ENCODE assay signal across 15 cellular contexts in the genomic region with DNA sequence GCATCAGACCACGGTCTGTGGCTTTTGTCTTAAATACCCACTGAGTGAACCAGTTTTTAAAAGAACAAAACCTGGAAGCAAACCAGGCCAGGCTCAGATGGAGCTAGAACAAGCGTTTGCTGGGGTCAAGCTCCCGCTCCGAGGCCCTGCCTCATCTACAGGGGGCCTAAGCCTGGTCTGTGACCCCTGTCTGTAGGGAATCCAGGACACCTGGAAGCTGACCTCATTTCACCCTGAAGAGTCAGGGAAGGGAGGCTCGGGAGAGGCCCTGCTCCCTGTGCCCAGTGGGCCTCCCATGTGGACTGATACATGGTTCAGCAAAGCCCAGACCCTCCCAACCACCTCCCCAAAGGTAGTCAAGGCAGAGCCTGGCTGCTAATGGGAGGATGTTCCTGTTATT.
"Had no signal": no experiment of that assay in that cellular context is flagged by ENCODE, and none has a peak within 500 bp of the region (broad histone marks: within the 10 kb centered on the region; RNA-seq: fewer than 3 reads in every experiment).

No MANE protein-coding gene starts in this region.

- H3K27ac ChIP-seq: foreskin keratinocyte had no signal

- ATAC-seq: foreskin keratinocyte, left colon, left ventricle myocardium superior had no signal

- H3K4me1 ChIP-seq: foreskin keratinocyte had no signal

- DNase-seq: erythroblast; foreskin keratinocyte; kidney; left colon; left ventricle myocardium superior; mesenchymal stem cell; naive B cell; occipital lobe; small intestine; stimulated activated CD4-positive, alpha-beta T cell treated with anti-CD3 and anti-CD28 coated beads, Interleukin-12 subunit alpha, Interleukin-12 subunit beta, amount 100 ng/mL, for 4 hours; stimulated activated naive CD4-positive, alpha-beta T cell treated with Interleukin-2 at 50 U/mL for 16 hours; trophoblast cell had no signal

- H3K4me1 Mint-ChIP-seq: naive B cell had no signal

- H3K4me3 ChIP-seq: lung had no signal

- H3K36me3 Mint-ChIP-seq: naive B cell had no signal

- H3K9me3 Mint-ChIP-seq: dendritic cell treated with granulocyte-macrophage colony-stimulating factor and Interleukin-4, amounts not matched to agents 40 ng/mL and 50 ng/mL, for 4 days; naive B cell had no signal

- H3K27ac Mint-ChIP-seq: dendritic cell treated with granulocyte-macrophage colony-stimulating factor and Interleukin-4, amounts not matched to agents 40 ng/mL and 50 ng/mL, for 4 days; naive B cell; nephron had no signal

- H3K4me3 Mint-ChIP-seq: dendritic cell treated with granulocyte-macrophage colony-stimulating factor and Interleukin-4, amounts not matched to agents 40 ng/mL and 50 ng/mL, for 4 days; naive B cell; nephron had no signal
